In genomic region chr15:72202302-72202701, GRCh38 we compare ENCODE assay signal across 20 cellular contexts. TPM values are rescaled to one million over a fixed set of nuclear protein-coding genes. Genes with fewer than 3 reads are reported as not detected.
DNase-seq lines count a peak whose midpoint lies in the region; ATAC-seq, FAIRE-seq and TF ChIP-seq lines count a peak whose summit lies in the region.
"Had no signal": no experiment of that assay in that cellular context is flagged by ENCODE, and none has a peak within 500 bp of the region (broad histone marks: within the 10 kb centered on the region; RNA-seq: fewer than 3 reads in every experiment).

No MANE protein-coding gene starts in this region.

- intact Hi-C loops in HepG2 (cut with micrococcal nuclease; ENCODE audit: unreplicated experiment) (no loop called here), right lobe of liver (cut with DNase I) (loop anchor here in 1 of 2 donors (10.0 kb wide), 1 partner anchor 82 kb away; no protein-coding TSS in a partner anchor)

- H3K36me3 ChIP-seq in HepG2 (replicated peaks in 1 of 2; ENCODE audit: control insufficient read depth in 1 of 2, insufficient read depth in 2 of 2, low read length in 2 of 2), result peaks cover 51 to 87% of the 10 kb centered on the region in 2 experiments
- peaks cover 0 to 25% (median 2%) of the 10 kb centered on the region in 4 donors for H3K36me3 ChIP-seq in right lobe of liver
- peaks cover 49% of the 10 kb centered on the region for H3K36me3 ChIP-seq in bronchial epithelial cell (ENCODE audit: control insufficient read depth, insufficient read depth, low read length)
- peaks cover 93% of the 10 kb centered on the region for H3K36me3 ChIP-seq in neutrophil

- FAIRE-seq in HepG2 (lab: Jason Lieb, UNC) (no peak), bronchial epithelial cell (lab: Jason Lieb, UNC) (peak; percentile 58)
- FAIRE-seq: endometrium, frontal cortex, GM12878 had no signal

- CTCF ChIA-PET in HepG2 (lab: Yijun Ruan, JAX; ENCODE audit: low intra/inter-chr PET ratio, low total read pairs), result no interaction called here

- TF ChIP-seq CTCF in HepG2 (CRISPR knock-in tag; IDR thresholded peaks at IDR 0.05), result no peak
- TF ChIP-seq CTCF in right lobe of liver (IDR thresholded peaks at IDR 0.05), result no peak
- no peak for TF ChIP-seq CTCF in bronchial epithelial cell (IDR thresholded peaks at IDR 0.05; ENCODE audit: insufficient read depth, low read length, severe bottlenecking)
- TF ChIP-seq CTCF in neutrophil (IDR thresholded peaks at IDR 0.05), result no peak

- peaks cover 14 to 53% (median 18%) of the 10 kb centered on the region in 3 donors for H3K36me3 Mint-ChIP-seq in immature natural killer cell

- H3K4me2 ChIP-seq in HepG2 (ENCODE audit: low read depth, low read length), result no peak overlapping the region

- H3K9ac ChIP-seq in HepG2 (ENCODE audit: insufficient read depth, low read depth, low read length), result no peak overlapping the region

- no peaks in the 10 kb centered on the region for H3K79me2 ChIP-seq in HepG2 (ENCODE audit: insufficient read depth, low read length)

- H3K4me3 Mint-ChIP-seq in immature natural killer cell, result no peak overlapping the region
- H3K4me3 Mint-ChIP-seq: T-helper 2 cell treated with Interferon-gamma antibody and Interleukin-4, amounts not matched to agents 5 μg/mL and 100 μg/mL, for 36 hours had no signal

- TF ChIP-seq EP300 in HepG2 (IDR thresholded peaks at IDR 0.05; ENCODE audit: low read depth in 2 of 2, low read length in 2 of 2) (no peak), HepG2 (CRISPR knock-in tag; IDR thresholded peaks at IDR 0.05; ENCODE audit: borderline replicate concordance) (no peak)

- TF ChIP-seq RAD21 in HepG2 (CRISPR knock-in tag; IDR thresholded peaks at IDR 0.05), result no peak

- H3K27ac ChIP-seq in HepG2 (ENCODE audit: extremely low read length, insufficient read depth, low read length), result no peak overlapping the region
- no peak overlapping the region for H3K27ac ChIP-seq in right lobe of liver
- H3K27ac ChIP-seq in neutrophil, result peak overlapping the region; percentile 9

- no TSS peak for BruUV-seq in HepG2 (replicated peaks; lab: Mats Ljungman, UMichigan)

- H3K27me3 ChIP-seq in HepG2 (ENCODE audit: control insufficient read depth in 1 of 2, insufficient read depth in 2 of 2, low read length in 2 of 2) (peaks cover 0 to under 1% of the 10 kb centered on the region in 2 experiments; a peak in 1 of 5 replicates), right lobe of liver (no peaks in the 10 kb centered on the region), bronchial epithelial cell (ENCODE audit: control insufficient read depth, insufficient read depth, low read length) (no peaks in the 10 kb centered on the region), neutrophil (peaks cover 15% of the 10 kb centered on the region)
- H3K27me3 ChIP-seq: suprapubic skin had no signal

- TF ChIP-seq POLR2A in HepG2 (IDR thresholded peaks at IDR 0.05; ENCODE audit: insufficient read depth in 1 of 2, low read depth in 2 of 2, low read length in 2 of 2) (no peak), right lobe of liver (IDR thresholded peaks at IDR 0.05) (no peak)

- peaks cover 92% of the 10 kb centered on the region for H4K20me1 ChIP-seq in HepG2 (ENCODE audit: insufficient read depth, low read length)

- 98% methylated on average over 13 of the region's 13 CpGs for WGBS in HepG2 (ENCODE audit: low lambda C conversion rate)
- no CpG with 5 or more reads among the region's 13 CpGs for WGBS in right lobe of liver (ENCODE audit: insufficient coverage, low coverage, low lambda C conversion rate, missing lambda C conversion rate)

- H3K27me3 Mint-ChIP-seq in immature natural killer cell (ENCODE audit: low read depth in 3 of 3), result peaks cover under 1 to 3% (median under 1%) of the 10 kb centered on the region in 3 donors

- peaks cover 3 to 4% of the 10 kb centered on the region in 2 donors for H3K4me1 Mint-ChIP-seq in immature natural killer cell

- H3K9me3 ChIP-seq in HepG2 (ENCODE audit: low read length), result no peaks in the 10 kb centered on the region
- no peaks in the 10 kb centered on the region for H3K9me3 ChIP-seq in right lobe of liver
- H3K9me3 ChIP-seq in neutrophil, result no peaks in the 10 kb centered on the region
- H3K9me3 ChIP-seq: suprapubic skin had no signal

- POLR2A ChIA-PET in HepG2 (lab: Yijun Ruan, JAX), result no interaction called here

- H2AFZ ChIP-seq in HepG2 (ENCODE audit: low read length), result no peak overlapping the region

- peaks cover 16% of the 10 kb centered on the region for H3K4me1 ChIP-seq in HepG2 (ENCODE audit: insufficient read depth, low read length)
- H3K4me1 ChIP-seq in right lobe of liver, result peaks cover 0 to 2% (median 0%) of the 10 kb centered on the region in 4 donors
- H3K4me1 ChIP-seq in neutrophil (ENCODE audit: control insufficient read depth in 1 of 2, insufficient read depth in 1 of 2, low read depth in 1 of 2, low read length in 1 of 2), result peaks cover 6% of the 10 kb centered on the region in 2 experiments

- H3K9me3 Mint-ChIP-seq in immature natural killer cell, result no peaks in the 10 kb centered on the region
- H3K9me3 Mint-ChIP-seq: T-helper 2 cell treated with Interferon-gamma antibody and Interleukin-4, amounts not matched to agents 5 μg/mL and 100 μg/mL, for 36 hours had no signal

- H3K4me3 ChIP-seq in HepG2 (replicated peaks in 1 of 3; ENCODE audit: insufficient read depth in 1 of 3, low read depth in 2 of 3, low read length in 3 of 3), result no peak overlapping the region
- no peak overlapping the region for H3K4me3 ChIP-seq in right lobe of liver
- no peak overlapping the region for H3K4me3 ChIP-seq in bronchial epithelial cell (ENCODE audit: low read depth, low read length)
- no peak overlapping the region for H3K4me3 ChIP-seq in neutrophil (ENCODE audit: low read depth in 1 of 2, low read length in 1 of 2)
- H3K4me3 ChIP-seq: GM12878, suprapubic skin had no signal

- no peak overlapping the region for H3K27ac Mint-ChIP-seq in immature natural killer cell
- H3K27ac Mint-ChIP-seq: T-helper 2 cell treated with Interferon-gamma antibody and Interleukin-4, amounts not matched to agents 5 μg/mL and 100 μg/mL, for 36 hours had no signal

- DNase-seq in HepG2 (ENCODE audit: low spot score) (no peak), right lobe of liver (no peak), bronchial epithelial cell (ENCODE audit: low read depth) (no peak), GM19238 (ENCODE audit: insufficient read length, low spot score) (no peak), SIG-M5 treated with dmso at 0.1 percent for 504 hours (lab: John Stamatoyannopoulos, UW; ENCODE audit: unreplicated experiment) (no peak), immature natural killer cell (no peak)
- DNase-seq in effector CD4-positive, alpha-beta T cell, result no peak
- DNase-seq: activated CD4-positive, alpha-beta T cell treated with anti-CD3 and anti-CD28 coated beads for 1 hour; activated naive CD4-positive, alpha-beta T cell treated with Interleukin-2 at 50 U/mL for 16 hours; mesendoderm; NCI-H1436 treated with DMSO at 0.1 percent for 48 hours; NCI-H2227 treated with DMSO at 0.1 percent for 48 hours; SIG-M5 had no signal

- in situ Hi-C loops in HepG2 (cut with HindIII; ENCODE audit: extremely low pct_ligation_motif_present, low pct_unique_long_range_greater_than_20kb), result loop anchor here (5.0 kb wide), 1 partner anchor 85 kb away; no protein-coding TSS in a partner anchor

- ATAC-seq in HepG2 (no peak), right lobe of liver (no peak)
- ATAC-seq: GM12878 had no signal

RNA-seq across cellular contexts. Expression of gene GRAMD2A, which starts 4.7 kb away (rescaled TPM):
- total RNA-seq in HepG2 (2016; rRNA removed; fragmentation: Illumina TruSeq; extraction: Trizol) (0.32 TPM in 1 of 2 replicates, not detected in the other), right lobe of liver (not detected), bronchial epithelial cell (4.6 and 5.5 TPM in 2 replicates)
- total RNA-seq in HepG2 (2016; cell fraction: cytosol; rRNA removed; fragmentation: Illumina TruSeq; extraction: Trizol; ENCODE audit: low read depth), result not detected in 2 replicates
- total RNA-seq in HepG2 (2016; cell fraction: insoluble cytoplasmic fraction; rRNA removed; fragmentation: Illumina TruSeq; extraction: Trizol), result 0.07 and 0.17 TPM in 2 replicates
- not detected in 2 replicates for total RNA-seq in HepG2 (2016; cell fraction: membrane; rRNA removed; fragmentation: Illumina TruSeq; extraction: Trizol)
- not detected in 2 replicates for total RNA-seq in HepG2 (2016; cell fraction: nucleus; rRNA removed; fragmentation: Illumina TruSeq; extraction: Trizol)
- polyA plus RNA-seq in HepG2 (2011; rRNA removed) (0.04 and 0.13 TPM in 2 replicates), immature natural killer cell (not detected)
- 0.05 TPM in 2 replicates for polyA plus RNA-seq in HepG2 (2011; cell fraction: cytosol; rRNA removed)
- 0.16 TPM in 1 of 2 replicates, not detected in the other for polyA plus RNA-seq in HepG2 (2011; cell fraction: nucleus; rRNA removed)
- polyA plus RNA-seq in HepG2 (2012), result 0.09 and 0.36 TPM in 2 replicates
- not detected in 2 replicates for polyA plus RNA-seq in HepG2 (2016; cell fraction: cytosol; fragmentation: Illumina TruSeq; extraction: Trizol; ENCODE audit: low read depth)
- not detected in 2 replicates for polyA plus RNA-seq in HepG2 (2016; cell fraction: insoluble cytoplasmic fraction; fragmentation: Illumina TruSeq; extraction: Trizol; ENCODE audit: low read depth)
- not detected in 2 replicates for polyA plus RNA-seq in HepG2 (2016; cell fraction: membrane; fragmentation: Illumina TruSeq; extraction: Trizol; ENCODE audit: low read depth)
- not detected in 2 replicates for polyA plus RNA-seq in HepG2 (2016; cell fraction: nucleus; fragmentation: Illumina TruSeq; extraction: Trizol; ENCODE audit: insufficient read depth, low read depth)
- polyA minus RNA-seq in HepG2 (2011; rRNA and poly(A)+ RNA removed; ENCODE audit: low replicate concordance), result 0.86 and 2.8 TPM in 2 replicates
- polyA minus RNA-seq in HepG2 (2011; cell fraction: cytosol; rRNA and poly(A)+ RNA removed), result not detected in 2 replicates
- polyA minus RNA-seq in HepG2 (2011; cell fraction: nucleus; rRNA and poly(A)+ RNA removed), result not detected in 2 replicates
- total RNA-seq: G401, GM12878 had no signal

RNA-seq across cellular contexts. Expression of gene PKM, which starts 28.7 kb away (rescaled TPM):
- total RNA-seq in HepG2 (2016; rRNA removed; fragmentation: Illumina TruSeq; extraction: Trizol) (488 and 574 TPM in 2 replicates), right lobe of liver (100 to 1,000 TPM in 1 of 6 experiments, 10 to 100 TPM in 5; 18.4 to 106 (median 27.2) TPM), bronchial epithelial cell (1,045 and 1,080 TPM in 2 replicates)
- total RNA-seq in HepG2 (2016; cell fraction: cytosol; rRNA removed; fragmentation: Illumina TruSeq; extraction: Trizol; ENCODE audit: low read depth), result 56.7 and 63.3 TPM in 2 replicates
- 500 and 538 TPM in 2 replicates for total RNA-seq in HepG2 (2016; cell fraction: insoluble cytoplasmic fraction; rRNA removed; fragmentation: Illumina TruSeq; extraction: Trizol)
- 102 TPM in 2 replicates for total RNA-seq in HepG2 (2016; cell fraction: membrane; rRNA removed; fragmentation: Illumina TruSeq; extraction: Trizol)
- 265 and 278 TPM in 2 replicates for total RNA-seq in HepG2 (2016; cell fraction: nucleus; rRNA removed; fragmentation: Illumina TruSeq; extraction: Trizol)
- polyA plus RNA-seq in HepG2 (2011; rRNA removed) (766 and 780 TPM in 2 replicates), immature natural killer cell (100 to 1,000 TPM; 181 to 233 (median 224) TPM)
- polyA plus RNA-seq in HepG2 (2011; cell fraction: cytosol; rRNA removed), result 619 and 801 TPM in 2 replicates
- 586 and 619 TPM in 2 replicates for polyA plus RNA-seq in HepG2 (2011; cell fraction: nucleus; rRNA removed)
- 811 and 958 TPM in 2 replicates for polyA plus RNA-seq in HepG2 (2012)
- 52.1 and 54.7 TPM in 2 replicates for polyA plus RNA-seq in HepG2 (2016; cell fraction: cytosol; fragmentation: Illumina TruSeq; extraction: Trizol; ENCODE audit: low read depth)
- 373 and 468 TPM in 2 replicates for polyA plus RNA-seq in HepG2 (2016; cell fraction: insoluble cytoplasmic fraction; fragmentation: Illumina TruSeq; extraction: Trizol; ENCODE audit: low read depth)
- 77.8 and 83.1 TPM in 2 replicates for polyA plus RNA-seq in HepG2 (2016; cell fraction: membrane; fragmentation: Illumina TruSeq; extraction: Trizol; ENCODE audit: low read depth)
- polyA plus RNA-seq in HepG2 (2016; cell fraction: nucleus; fragmentation: Illumina TruSeq; extraction: Trizol; ENCODE audit: insufficient read depth, low read depth), result 330 and 335 TPM in 2 replicates
- polyA minus RNA-seq in HepG2 (2011; rRNA and poly(A)+ RNA removed; ENCODE audit: low replicate concordance), result 1,889 and 3,533 TPM in 2 replicates
- 776 TPM in 2 replicates for polyA minus RNA-seq in HepG2 (2011; cell fraction: cytosol; rRNA and poly(A)+ RNA removed)
- 532 and 663 TPM in 2 replicates for polyA minus RNA-seq in HepG2 (2011; cell fraction: nucleus; rRNA and poly(A)+ RNA removed)
